Comparison of ENCODE assay signal across 15 cellular contexts in genomic region chr2:46309052-46309953, GRCh38. TPM values are rescaled to one million over a fixed set of nuclear protein-coding genes. Genes with fewer than 3 reads are reported as not detected.
DNase-seq lines count a peak whose midpoint lies in the region; ATAC-seq and TF ChIP-seq lines count a peak whose summit lies in the region.
"Had no signal": no experiment of that assay in that cellular context is flagged by ENCODE, and none has a peak within 500 bp of the region (broad histone marks: within the 10 kb centered on the region; RNA-seq: fewer than 3 reads in every experiment).

No MANE protein-coding gene starts in this region.

- WGBS in heart right ventricle, 2 donors, result 92 to 97% methylated on average over 3 of the region's 3 CpGs

- H3K4me1 ChIP-seq in heart right ventricle, result peaks cover 54 to 100% (median 100%) of the 10 kb centered on the region in 9 donors
- H3K4me1 ChIP-seq in vagina, result peaks cover 75% of the 10 kb centered on the region
- no peaks in the 10 kb centered on the region for H3K4me1 ChIP-seq in neural progenitor cell

- POLR2A ChIA-PET in MCF 10A (lab: Yijun Ruan, JAX), result interaction anchor here (0.9 to 24.9 kb wide), 8 partner anchors 9 to 210 kb away, joined by 4 to 553 read pairs (median 8); partner anchors contain the start of gene EPAS1

- no peaks in the 10 kb centered on the region for H3K27me3 Mint-ChIP-seq in MCF 10A (ENCODE audit: insufficient read depth, unreplicated experiment)
- peaks cover 3% of the 10 kb centered on the region for H3K27me3 Mint-ChIP-seq in neural progenitor cell (ENCODE audit: insufficient read depth, low read depth)

- no TSS peak for BruUV-seq in MCF 10A (replicated peaks; lab: Mats Ljungman, UMichigan)

- H3K9me3 ChIP-seq in heart right ventricle, result no peaks in the 10 kb centered on the region
- no peaks in the 10 kb centered on the region for H3K9me3 ChIP-seq in vagina
- no peaks in the 10 kb centered on the region for H3K9me3 ChIP-seq in neural progenitor cell (ENCODE audit: low read depth)
- H3K9me3 ChIP-seq: testis had no signal

- no peaks in the 10 kb centered on the region for H3F3A ChIP-seq in neural progenitor cell (ENCODE audit: low read depth)

- CTCF ChIA-PET in MCF 10A (lab: Yijun Ruan, JAX), result interaction anchor here (0.5 to 1.4 kb wide), 6 partner anchors 20 to 722 kb away, joined by 3 to 5 read pairs (median 3); no protein-coding TSS in a partner anchor

- H3K4me3 ChIP-seq in heart right ventricle, result peak overlapping the region in 1 of 10 donors; percentile 0
- no peak overlapping the region for H3K4me3 ChIP-seq in vagina
- H3K4me3 ChIP-seq in neural progenitor cell, result no peak overlapping the region
- H3K4me3 ChIP-seq: SK-N-MC, testis had no signal

- ATAC-seq in heart right ventricle (no peak), Right ventricle myocardium inferior (no peak), HG02642 (IDR thresholded peaks at IDR 0.05; ENCODE audit: poor library complexity, unreplicated experiment) (no peak)

- peak overlapping the region in 9 of 10 donors; percentile 15 to 99 (median 87) for H3K27ac ChIP-seq in heart right ventricle
- peak overlapping the region; percentile 28 for H3K27ac ChIP-seq in vagina
- H3K27ac ChIP-seq in neural progenitor cell, result no peak overlapping the region
- H3K27ac ChIP-seq: SK-N-MC, testis had no signal

- no peaks in the 10 kb centered on the region for H4K20me1 ChIP-seq in neural progenitor cell (ENCODE audit: low read depth)

- H3K27me3 ChIP-seq in heart right ventricle (no peaks in the 10 kb centered on the region), vagina (no peaks in the 10 kb centered on the region), neural progenitor cell (no peaks in the 10 kb centered on the region)
- H3K27me3 ChIP-seq: testis had no signal

- H3K79me2 ChIP-seq in neural progenitor cell (ENCODE audit: low read depth), result no peaks in the 10 kb centered on the region

- H3K36me3 ChIP-seq in heart right ventricle (peaks cover 0 to 18% (median 0%) of the 10 kb centered on the region in 9 donors), vagina (no peaks in the 10 kb centered on the region), neural progenitor cell (no peaks in the 10 kb centered on the region)

- TF ChIP-seq CTCF in heart right ventricle (IDR thresholded peaks at IDR 0.05) (no peak), MCF 10A (IDR thresholded peaks at IDR 0.05; ENCODE audit: unreplicated experiment) (no peak), vagina (IDR thresholded peaks at IDR 0.05) (no peak), neural progenitor cell (IDR thresholded peaks at IDR 0.05) (no peak)

- no peak overlapping the region for H3K4me2 ChIP-seq in neural progenitor cell

- DNase-seq in heart right ventricle (no peak), Right ventricle myocardium inferior (ENCODE audit: missing footprints) (no peak), MCF 10A (ENCODE audit: unreplicated experiment) (peak; percentile 84), islet precursor cell (peak; percentile 88), vagina (ENCODE audit: extremely low spot score in 2 of 2) (no peak), neural progenitor cell (ENCODE audit: low spot score) (no peak), NCI-H2029 treated with DMSO at 0.1 percent for 48 hours (lab: John Stamatoyannopoulos, UW) (no peak)
- DNase-seq: activated CD4-positive, CD25-positive, alpha-beta regulatory T cell; activated naive CD8-positive, alpha-beta T cell treated with anti-CD3 and anti-CD28 coated beads, Interleukin-2, amount 10 ng/mL, durations not matched to agents 7 days and 5 days; NCI-H2081; stimulated activated CD4-positive, alpha-beta T cell treated with anti-CD3 and anti-CD28 coated beads, Interleukin-12 subunit alpha, Interleukin-12 subunit beta, amount 100 ng/mL, for 4 hours; testis had no signal

- H3K4me1 Mint-ChIP-seq in MCF 10A (ENCODE audit: insufficient read depth, unreplicated experiment), result peaks cover 63% of the 10 kb centered on the region
- peaks cover 2% of the 10 kb centered on the region for H3K4me1 Mint-ChIP-seq in neural progenitor cell
- H3K4me1 Mint-ChIP-seq: neural crest cell had no signal

- H3K36me3 Mint-ChIP-seq in MCF 10A (ENCODE audit: insufficient read depth, unreplicated experiment) (peaks cover 17% of the 10 kb centered on the region), neural progenitor cell (no peaks in the 10 kb centered on the region)

- no peak overlapping the region for H3K9ac ChIP-seq in neural progenitor cell

- no peaks in the 10 kb centered on the region for H3K9me3 Mint-ChIP-seq in MCF 10A (ENCODE audit: unreplicated experiment)
- peaks cover 4% of the 10 kb centered on the region for H3K9me3 Mint-ChIP-seq in neural progenitor cell
- H3K9me3 Mint-ChIP-seq: neural crest cell had no signal

- H3K4me3 Mint-ChIP-seq in MCF 10A (ENCODE audit: unreplicated experiment) (no peak overlapping the region), neural progenitor cell (no peak overlapping the region)
- H3K4me3 Mint-ChIP-seq: activated naive CD8-positive, alpha-beta T cell treated with anti-CD3 and anti-CD28 coated beads, Interleukin-2, amount 10 ng/mL, durations not matched to agents 7 days and 5 days; neural crest cell had no signal

- intact Hi-C loops in heart right ventricle (cut with DNase I), result loop anchor here in 2 of 10 donors (5.0 kb wide), 2 partner anchors 33 to 48 kb away; no protein-coding TSS in a partner anchor
- intact Hi-C loops in Right ventricle myocardium inferior (cut with DNase I), result no loop called here
- intact Hi-C loops in MCF 10A (cut with micrococcal nuclease), result no loop called here
- intact Hi-C loops in vagina (cut with DNase I), result loop anchor here (5.0 kb wide), 1 partner anchor 38 kb away; no protein-coding TSS in a partner anchor

- no peak overlapping the region for H2AFZ ChIP-seq in neural progenitor cell (replicated peaks)

- TF ChIP-seq POLR2A in vagina (IDR thresholded peaks at IDR 0.05), result no peak

- H3K27ac Mint-ChIP-seq in MCF 10A (ENCODE audit: low read depth, unreplicated experiment) (peak overlapping the region; percentile 16), neural progenitor cell (no peak overlapping the region)
- H3K27ac Mint-ChIP-seq: activated naive CD8-positive, alpha-beta T cell treated with anti-CD3 and anti-CD28 coated beads, Interleukin-2, amount 10 ng/mL, durations not matched to agents 7 days and 5 days had no signal

RNA-seq across cellular contexts. Expression of gene EPAS1, which starts 12.1 kb away (rescaled TPM):
- total RNA-seq in heart right ventricle (100 to 1,000 TPM; 176 to 415 (median 210) TPM), Right ventricle myocardium inferior (205 TPM), MCF 10A (2022) (146 and 200 TPM in 2 replicates), vagina (222 TPM), neural progenitor cell (ENCODE audit: low replicate concordance) (0.15 and 1.1 TPM in 2 replicates)
- 100 to 1,000 TPM; 112 to 119 TPM for polyA plus RNA-seq in heart right ventricle

Comparison
In these comparisons a context has a peak if more than half of its experiments do, and no peak if none do; other contexts are left out.
1. DNase-seq: peak in MCF 10A (single experiment) and islet precursor cell (single experiment); none in heart right ventricle (0 of 2), Right ventricle myocardium inferior (single experiment), vagina (0 of 2), neural progenitor cell (single experiment) and NCI-H2029 treated with DMSO at 0.1 percent for 48 hours (single experiment).
2. RNA of gene EPAS1, which starts 12.1 kb away (total RNA-seq): 222 TPM in vagina (single experiment), 176 to 415 TPM in heart right ventricle, 205 TPM in Right ventricle myocardium inferior (single experiment) and 146 to 200 TPM in MCF 10A; 0.15 to 1.1 TPM in neural progenitor cell; every median in the first group is over 10 times any median in the second.